Comparison of ENCODE assay signal across 15 cellular contexts in genomic region chr6:127918506-127919427, GRCh38. TPM values are rescaled to one million over a fixed set of nuclear protein-coding genes. Genes with fewer than 3 reads are reported as not detected.
DNase-seq lines count a peak whose midpoint lies in the region; ATAC-seq and TF ChIP-seq lines count a peak whose summit lies in the region.
"Had no signal": no experiment of that assay in that cellular context is flagged by ENCODE, and none has a peak within 500 bp of the region (broad histone marks: within the 10 kb centered on the region; RNA-seq: fewer than 3 reads in every experiment).

No MANE protein-coding gene starts in this region.

- no peak for TF ChIP-seq CTCF in GM10248 (IDR thresholded peaks at IDR 0.05; ENCODE audit: control extremely low read depth, extremely low read depth, low read depth, missing control alignments)

- CTCF ChIA-PET in activated CD4-positive, alpha-beta memory T cell treated with anti-CD3 and anti-CD28 coated beads for 36 hours (lab: Charles Lee): interaction anchor here (0.9 to 2.8 kb wide), 11 partner anchors 9 to 410 kb away, joined by 3 to 18 read pairs (median 4); partner anchors contain the start of gene THEMIS
- CTCF ChIA-PET in GM10248 (lab: Yijun Ruan, JAX): no interaction called here

- intact Hi-C loops in activated CD4-positive, alpha-beta memory T cell treated with anti-CD3 and anti-CD28 coated beads for 36 hours (cut with micrococcal nuclease): loop anchor here (1.0 to 10.0 kb wide), 6 partner anchors 10 to 404 kb away; partner anchors contain the start of gene MTCL3

- H3K27me3 Mint-ChIP-seq in activated CD4-positive, alpha-beta memory T cell treated with anti-CD3 and anti-CD28 coated beads for 36 hours: no peaks in the 10 kb centered on the region
- H3K27me3 Mint-ChIP-seq in natural killer cell treated with Interleukin-12 subunit alpha and Interleukin-12 subunit beta and Interleukin-15 and Interleukin-18, amount 100 ng/mL, for 72 hours: no peaks in the 10 kb centered on the region

- peaks cover 85% of the 10 kb centered on the region for H3K4me1 Mint-ChIP-seq in activated CD4-positive, alpha-beta memory T cell treated with anti-CD3 and anti-CD28 coated beads for 36 hours (ENCODE audit: low read depth)
- peaks cover 11 to 27% of the 10 kb centered on the region in 2 donors for H3K4me1 Mint-ChIP-seq in natural killer cell treated with Interleukin-12 subunit alpha and Interleukin-12 subunit beta and Interleukin-15 and Interleukin-18, amount 100 ng/mL, for 72 hours (ENCODE audit: low read depth in 2 of 2)

- DNase-seq in activated CD4-positive, CD25-positive, alpha-beta regulatory T cell (lab: John Stamatoyannopoulos, UW): no peak
- no peak for DNase-seq in activated CD4-positive, alpha-beta memory T cell treated with anti-CD3 and anti-CD28 coated beads for 36 hours
- no peak for DNase-seq in natural killer cell treated with Interleukin-12 subunit alpha and Interleukin-12 subunit beta and Interleukin-15 and Interleukin-18, amount 100 ng/mL, for 72 hours (ENCODE audit: low spot score)
- DNase-seq in NOMO-1 treated with DMSO at 0.1 percent for 48 hours (lab: John Stamatoyannopoulos, UW; ENCODE audit: unreplicated experiment) (no peak), GM10248 (ENCODE audit: extremely low spot score) (no peak)
- DNase-seq: H7, hippocampal formation, left lung, NCI-H146, NCI-H82, SJCRH30 had no signal

- ATAC-seq in activated CD4-positive, CD25-positive, alpha-beta regulatory T cell treated with anti-CD3 and anti-CD28 coated beads, Interleukin-2, amount 50 U/mL, for 24 hours: peak; percentile 10 to 38
- ATAC-seq in GM21447 (IDR thresholded peaks at IDR 0.05; ENCODE audit: unreplicated experiment) (peak; percentile 49), HG03135 (IDR thresholded peaks at IDR 0.05; ENCODE audit: unreplicated experiment) (no peak)
- peak in 1 of 2 donors; percentile 66 for ATAC-seq in natural killer cell treated with Interleukin-12 subunit alpha and Interleukin-12 subunit beta and Interleukin-15 and Interleukin-18, amount 100 ng/mL, for 72 hours
- ATAC-seq: left lung had no signal

- H3K4me3 Mint-ChIP-seq in activated CD4-positive, alpha-beta memory T cell treated with anti-CD3 and anti-CD28 coated beads for 36 hours: peak overlapping the region; percentile 49
- peak overlapping the region; percentile 38 for H3K4me3 Mint-ChIP-seq in natural killer cell treated with Interleukin-12 subunit alpha and Interleukin-12 subunit beta and Interleukin-15 and Interleukin-18, amount 100 ng/mL, for 72 hours

- no peaks in the 10 kb centered on the region for H3K36me3 Mint-ChIP-seq in activated CD4-positive, alpha-beta memory T cell treated with anti-CD3 and anti-CD28 coated beads for 36 hours
- H3K36me3 Mint-ChIP-seq in natural killer cell treated with Interleukin-12 subunit alpha and Interleukin-12 subunit beta and Interleukin-15 and Interleukin-18, amount 100 ng/mL, for 72 hours: no peaks in the 10 kb centered on the region

- no peaks in the 10 kb centered on the region for H3K9me3 Mint-ChIP-seq in activated CD4-positive, alpha-beta memory T cell treated with anti-CD3 and anti-CD28 coated beads for 36 hours
- no peaks in the 10 kb centered on the region for H3K9me3 Mint-ChIP-seq in natural killer cell treated with Interleukin-12 subunit alpha and Interleukin-12 subunit beta and Interleukin-15 and Interleukin-18, amount 100 ng/mL, for 72 hours

- H3K27ac Mint-ChIP-seq in activated CD4-positive, alpha-beta memory T cell treated with anti-CD3 and anti-CD28 coated beads for 36 hours: peak overlapping the region; percentile 44
- peak overlapping the region in 1 of 2 donors; percentile 14 for H3K27ac Mint-ChIP-seq in natural killer cell treated with Interleukin-12 subunit alpha and Interleukin-12 subunit beta and Interleukin-15 and Interleukin-18, amount 100 ng/mL, for 72 hours

- POLR2A ChIA-PET in activated CD4-positive, alpha-beta memory T cell treated with anti-CD3 and anti-CD28 coated beads for 36 hours (lab: Charles Lee): interaction anchor here (1.1 to 1.4 kb wide), 3 partner anchors 10 to 18 kb away, joined by 3 to 8 read pairs (median 4); partner anchors contain the start of gene THEMIS
- POLR2A ChIA-PET in GM10248 (lab: Yijun Ruan, JAX): no interaction called here

RNA-seq across cellular contexts. Expression of gene THEMIS, which starts 17.9 kb away (rescaled TPM):
- 10 to 100 TPM in 1 of 2 experiments, 1 to 10 TPM in 1; 9.5 to 11.5 TPM for total RNA-seq in activated CD4-positive, alpha-beta memory T cell treated with anti-CD3 and anti-CD28 coated beads for 36 hours
- 10 to 100 TPM in 1 of 2 donors, 1 to 10 TPM in 1; 3.8 to 44.2 TPM for total RNA-seq in natural killer cell treated with Interleukin-12 subunit alpha and Interleukin-12 subunit beta and Interleukin-15 and Interleukin-18, amount 100 ng/mL, for 72 hours
- total RNA-seq: A172, H7 had no signal
